23 cellular contexts compared by ENCODE assay signal in genomic region chr3:177490626-177491025, GRCh38.
A peak's percentile ranks its signal among the peaks of the same experiment; 100 is the strongest.
DNase-seq lines count a peak whose midpoint lies in the region; ATAC-seq and TF ChIP-seq lines count a peak whose summit lies in the region.
"Had no signal": no experiment of that assay in that cellular context is flagged by ENCODE, and none has a peak within 500 bp of the region (broad histone marks: within the 10 kb centered on the region; RNA-seq: fewer than 3 reads in every experiment).

No MANE protein-coding gene starts in this region.

- H2AFZ ChIP-seq in osteoblast (ENCODE audit: low read length): peak overlapping the region; percentile 44

- POLR2A ChIA-PET in activated CD4-positive, alpha-beta memory T cell treated with anti-CD3 and anti-CD28 coated beads, Interleukin-2, amount 10 ng/mL, durations not matched to agents 7 days and 5 days (lab: Charles Lee): no interaction called here

- H3K79me2 ChIP-seq in osteoblast (ENCODE audit: insufficient read depth, low read length): no peaks in the 10 kb centered on the region

- CTCF ChIA-PET in activated CD4-positive, alpha-beta memory T cell treated with anti-CD3 and anti-CD28 coated beads, Interleukin-2, amount 10 ng/mL, durations not matched to agents 7 days and 5 days (lab: Charles Lee): no interaction called here

- TF ChIP-seq POLR2A in breast epithelium (IDR thresholded peaks at IDR 0.05): no peak

- H3K27me3 ChIP-seq in BLaER1 (no peaks in the 10 kb centered on the region), osteoblast (ENCODE audit: insufficient read depth, low read length) (no peaks in the 10 kb centered on the region), breast epithelium (no peaks in the 10 kb centered on the region)
- H3K27me3 ChIP-seq: BE2C, body of pancreas, heart right ventricle, Peyer's patch, right lobe of liver, SJSA1 had no signal

- H3K4me2 ChIP-seq in BLaER1 (peak overlapping the region; percentile 71), osteoblast (ENCODE audit: insufficient read depth, low read length) (no peak overlapping the region)

- H3K36me3 ChIP-seq in BLaER1 (no peaks in the 10 kb centered on the region), osteoblast (ENCODE audit: insufficient read depth, low read length) (no peaks in the 10 kb centered on the region), breast epithelium (no peaks in the 10 kb centered on the region)
- H3K36me3 ChIP-seq: BE2C, heart right ventricle, Peyer's patch, right lobe of liver, SJSA1 had no signal

- peaks cover 22% of the 10 kb centered on the region for H3K4me1 ChIP-seq in BLaER1
- peaks cover 29% of the 10 kb centered on the region for H3K4me1 ChIP-seq in osteoblast (ENCODE audit: insufficient read depth, low read length)
- no peaks in the 10 kb centered on the region for H3K4me1 ChIP-seq in breast epithelium
- H3K4me1 ChIP-seq: body of pancreas, Peyer's patch, right lobe of liver, SJSA1 had no signal

- no peak overlapping the region for H3K4me3 Mint-ChIP-seq in activated CD4-positive, alpha-beta memory T cell treated with anti-CD3 and anti-CD28 coated beads, Interleukin-2, amount 10 ng/mL, durations not matched to agents 7 days and 5 days
- H3K4me3 Mint-ChIP-seq: activated CD4-positive, alpha-beta T cell treated with anti-CD3 and anti-CD28 coated beads, Interleukin-2, amount 10 ng/mL, durations not matched to agents 24 days and 14 days; activated CD8-positive, alpha-beta memory T cell treated with anti-CD3 and anti-CD28 coated beads, Interleukin-2, amount 10 ng/mL, durations not matched to agents 7 days and 5 days; activated naive CD8-positive, alpha-beta T cell had no signal

- peaks cover 4% of the 10 kb centered on the region for H3K4me1 Mint-ChIP-seq in activated CD4-positive, alpha-beta memory T cell treated with anti-CD3 and anti-CD28 coated beads, Interleukin-2, amount 10 ng/mL, durations not matched to agents 7 days and 5 days

- no peaks in the 10 kb centered on the region for H3K27me3 Mint-ChIP-seq in activated CD4-positive, alpha-beta memory T cell treated with anti-CD3 and anti-CD28 coated beads, Interleukin-2, amount 10 ng/mL, durations not matched to agents 7 days and 5 days
- H3K27me3 Mint-ChIP-seq: activated CD4-positive, alpha-beta T cell treated with anti-CD3 and anti-CD28 coated beads, Interleukin-2, amount 10 ng/mL, durations not matched to agents 24 days and 14 days; activated CD8-positive, alpha-beta memory T cell treated with anti-CD3 and anti-CD28 coated beads, Interleukin-2, amount 10 ng/mL, durations not matched to agents 7 days and 5 days; activated naive CD8-positive, alpha-beta T cell had no signal

- H3K4me3 ChIP-seq in BLaER1 (no peak overlapping the region), osteoblast (ENCODE audit: insufficient read depth, low read length) (no peak overlapping the region), breast epithelium (no peak overlapping the region)
- H3K4me3 ChIP-seq: body of pancreas, heart right ventricle, Peyer's patch, right lobe of liver, SJSA1 had no signal

- ATAC-seq in GM18517 (IDR thresholded peaks at IDR 0.05; ENCODE audit: unreplicated experiment): no peak
- ATAC-seq: activated CD8-positive, alpha-beta memory T cell treated with anti-CD3 and anti-CD28 coated beads, Interleukin-2, amount 10 ng/mL, durations not matched to agents 7 days and 5 days; body of pancreas had no signal

- no peak for TF ChIP-seq CTCF in osteoblast (IDR thresholded peaks at IDR 0.05; ENCODE audit: extremely low read depth, low read depth, low read length)
- TF ChIP-seq CTCF in breast epithelium (IDR thresholded peaks at IDR 0.05): no peak

- H3K9me3 ChIP-seq in BLaER1 (peaks cover 29% of the 10 kb centered on the region), osteoblast (ENCODE audit: low read depth, low read length) (no peaks in the 10 kb centered on the region), breast epithelium (no peaks in the 10 kb centered on the region)
- H3K9me3 ChIP-seq: BE2C, body of pancreas, Peyer's patch, right lobe of liver, SJSA1 had no signal

- no peak overlapping the region for H3K27ac Mint-ChIP-seq in activated CD4-positive, alpha-beta memory T cell treated with anti-CD3 and anti-CD28 coated beads, Interleukin-2, amount 10 ng/mL, durations not matched to agents 7 days and 5 days
- H3K27ac Mint-ChIP-seq: activated CD4-positive, alpha-beta T cell treated with anti-CD3 and anti-CD28 coated beads, Interleukin-2, amount 10 ng/mL, durations not matched to agents 24 days and 14 days; activated CD8-positive, alpha-beta memory T cell treated with anti-CD3 and anti-CD28 coated beads, Interleukin-2, amount 10 ng/mL, durations not matched to agents 7 days and 5 days; activated naive CD8-positive, alpha-beta T cell had no signal

- DNase-seq in amygdala (lab: John Stamatoyannopoulos, UW): peak in 46 of 56 donors; percentile 3 to 83 (median 40)
- DNase-seq in hippocampal formation (lab: John Stamatoyannopoulos, UW): peak; percentile 70 to 79
- DNase-seq in osteoblast (ENCODE audit: insufficient read length, low spot score, missing footprints): no peak
- no peak for DNase-seq in breast epithelium (ENCODE audit: low spot score in 2 of 2)
- DNase-seq in MV-4-11 (lab: John Stamatoyannopoulos, UW): no peak
- no peak for DNase-seq in activated CD4-positive, alpha-beta memory T cell treated with anti-CD3 and anti-CD28 coated beads, Interleukin-2, amount 10 ng/mL, durations not matched to agents 7 days and 5 days
- DNase-seq: activated CD4-positive, alpha-beta T cell treated with anti-CD3 and anti-CD28 coated beads, Interleukin-2, amount 10 ng/mL, durations not matched to agents 24 days and 14 days; activated CD8-positive, alpha-beta memory T cell treated with anti-CD3 and anti-CD28 coated beads, Interleukin-2, amount 10 ng/mL, durations not matched to agents 7 days and 5 days; body of pancreas; cortex of kidney; GOT3; Karpas-422; NCI-H1105; NK-92 treated with Interleukin-12 subunit alpha and Interleukin-12 subunit beta, amount 100 ng/mL, for 24 hours; Peyer's patch; right lobe of liver; stimulated activated CD4-positive, alpha-beta T cell treated with anti-CD3 and anti-CD28 coated beads, Interleukin-15, amount 100 ng/mL, for 24 hours had no signal

- H4K20me1 ChIP-seq in BLaER1: no peaks in the 10 kb centered on the region
- H4K20me1 ChIP-seq in osteoblast (ENCODE audit: insufficient read depth, low read length): no peaks in the 10 kb centered on the region

- no peak overlapping the region for H3K9ac ChIP-seq in BLaER1

- H3K36me3 Mint-ChIP-seq in activated CD4-positive, alpha-beta memory T cell treated with anti-CD3 and anti-CD28 coated beads, Interleukin-2, amount 10 ng/mL, durations not matched to agents 7 days and 5 days (ENCODE audit: low read depth): no peaks in the 10 kb centered on the region

- intact Hi-C loops in breast epithelium (cut with DNase I; ENCODE audit: low total_unique reads): no loop called here

- 0 out of 2 replicates have a peak overlapping the region, but pooled peaks have one; percentile 3 for H3K27ac ChIP-seq in BLaER1
- no peak overlapping the region for H3K27ac ChIP-seq in osteoblast (ENCODE audit: low read depth, low read length)
- no peak overlapping the region for H3K27ac ChIP-seq in breast epithelium
- H3K27ac ChIP-seq: body of pancreas, Peyer's patch, right lobe of liver, SJSA1 had no signal

- no peaks in the 10 kb centered on the region for H3K9me3 Mint-ChIP-seq in activated CD4-positive, alpha-beta memory T cell treated with anti-CD3 and anti-CD28 coated beads, Interleukin-2, amount 10 ng/mL, durations not matched to agents 7 days and 5 days

Comparison
In these comparisons a context has a peak if more than half of its experiments do, and no peak if none do; other contexts are left out.
1. DNase-seq: peak in amygdala (46 of 56) and hippocampal formation (2 of 2); none in osteoblast (single experiment), breast epithelium (0 of 2), MV-4-11 (single experiment) and activated CD4-positive, alpha-beta memory T cell treated with anti-CD3 and anti-CD28 coated beads, Interleukin-2, amount 10 ng/mL, durations not matched to agents 7 days and 5 days (single experiment).